In the genomic region with DNA sequence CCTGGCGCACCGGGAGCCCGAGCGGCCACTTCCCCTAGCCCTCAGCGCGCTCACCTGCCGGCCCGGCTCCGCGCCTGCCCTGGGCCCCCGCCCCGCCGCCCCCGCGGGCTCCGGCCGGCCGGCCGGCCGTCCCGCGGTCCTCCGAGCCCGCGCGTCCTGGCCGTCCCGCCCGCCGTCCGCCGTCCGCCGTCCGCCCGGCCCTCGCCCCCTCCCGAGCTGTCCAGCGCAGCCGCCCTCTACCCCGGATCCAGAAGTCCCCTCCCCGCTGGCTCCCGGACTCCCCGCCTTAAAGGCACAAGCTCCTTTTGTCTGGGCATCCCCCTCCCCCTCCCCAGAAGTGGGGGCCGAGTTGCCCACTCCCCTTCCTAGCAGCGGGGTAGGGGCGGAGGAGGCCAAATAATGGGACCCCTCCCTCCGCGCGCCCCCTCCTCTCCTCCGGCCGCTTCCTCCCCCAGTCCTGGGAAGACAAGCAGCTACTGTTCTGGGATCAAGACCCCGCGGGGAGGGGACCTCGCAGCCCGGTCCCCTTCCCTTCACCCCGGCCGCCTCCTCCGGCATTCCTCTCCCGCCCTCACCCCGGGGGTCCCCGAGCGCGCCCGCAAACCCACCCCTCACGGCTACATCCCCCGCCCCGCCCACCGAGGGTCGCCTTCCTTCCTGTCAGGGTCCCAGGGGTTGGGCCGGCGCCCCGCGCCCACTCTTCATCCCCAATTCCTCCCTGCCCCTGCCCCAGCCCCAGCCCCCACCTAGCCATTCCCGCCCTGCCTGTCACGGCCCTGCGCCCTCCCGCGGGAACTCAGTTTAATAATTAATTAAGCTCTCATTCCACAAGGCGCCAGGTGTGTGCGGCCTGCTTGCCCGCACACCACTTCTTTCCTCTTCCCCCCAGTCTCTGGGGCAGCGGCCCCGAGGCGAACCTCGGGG, we compare ENCODE assay signal across 8 cellular contexts. TPM values are rescaled to one million over a fixed set of nuclear protein-coding genes. Genes with fewer than 3 reads are reported as not detected.
DNase-seq lines count a peak whose midpoint lies in the region; ATAC-seq and TF ChIP-seq lines count a peak whose summit lies in the region.

TSS of gene ADCY6 (minus strand) at position 238 of the 924 bp plus-strand sequence. CDS start 5,655 bp downstream, outside the sequence.

- H3K27me3 ChIP-seq in CD8-positive, alpha-beta T cell (ENCODE audit: insufficient read depth, low read length): peaks cover 16% of the 10 kb centered on the region
- H3K27me3 ChIP-seq in sigmoid colon: no peaks in the 10 kb centered on the region

- peaks cover 49% of the 10 kb centered on the region for H3K27me3 Mint-ChIP-seq in CD8-positive, alpha-beta T cell (ENCODE audit: low read depth)

- no peaks in the 10 kb centered on the region for H3K9me3 ChIP-seq in CD8-positive, alpha-beta T cell (ENCODE audit: low read length)
- no peaks in the 10 kb centered on the region for H3K9me3 ChIP-seq in sigmoid colon

- H3K9me3 Mint-ChIP-seq in CD8-positive, alpha-beta T cell: no peaks in the 10 kb centered on the region

- DNase-seq in CD8-positive, alpha-beta T cell: no peak
- DNase-seq in NCI-H82 treated with DMSO at 0.1 percent for 48 hours (lab: John Stamatoyannopoulos, UW; ENCODE audit: unreplicated experiment): peak; percentile 10
- peak in 47 of 61 donors; percentile 3 to 73 (median 28) for DNase-seq in caudate nucleus (lab: John Stamatoyannopoulos, UW)
- DNase-seq in iPS-NIHi7 (ENCODE audit: extremely low spot score): peak; percentile 86
- peak; percentile 91 for DNase-seq in sigmoid colon

- no peak for TF ChIP-seq EP300 in sigmoid colon (IDR thresholded peaks at IDR 0.05)

- no peak within 1 kb of the TSS for H3K27ac Mint-ChIP-seq in CD8-positive, alpha-beta T cell

- ATAC-seq in CD8-positive, alpha-beta T cell: no peak
- ATAC-seq in GM21786 (IDR thresholded peaks at IDR 0.05; ENCODE audit: unreplicated experiment): peak; percentile 60
- ATAC-seq in GM19328 (IDR thresholded peaks at IDR 0.05; ENCODE audit: unreplicated experiment): no peak
- no peak for ATAC-seq in HG02763 (IDR thresholded peaks at IDR 0.05; ENCODE audit: unreplicated experiment)

- peak within 1 kb of the TSS; percentile 39 for H3K4me3 ChIP-seq in CD8-positive, alpha-beta T cell (ENCODE audit: low read depth, low read length)
- peak within 1 kb of the TSS; percentile 72 to 96 (median 83) for H3K4me3 ChIP-seq in sigmoid colon

- no peaks in the 10 kb centered on the region for H3K36me3 Mint-ChIP-seq in CD8-positive, alpha-beta T cell

- no peaks in the 10 kb centered on the region for H3K36me3 ChIP-seq in CD8-positive, alpha-beta T cell (ENCODE audit: insufficient read depth, low read length)
- H3K36me3 ChIP-seq in sigmoid colon: no peaks in the 10 kb centered on the region

- intact Hi-C loops in CD8-positive, alpha-beta T cell (cut with DNase I, micrococcal nuclease): no loop called here
- intact Hi-C loops in sigmoid colon (cut with DNase I): no loop called here

- H3K4me3 Mint-ChIP-seq in CD8-positive, alpha-beta T cell: peak within 1 kb of the TSS; percentile 66

- CTCF ChIA-PET in CD8-positive, alpha-beta T cell (lab: Charles Lee): interaction anchor here (0.6 to 1.6 kb wide), 4 partner anchors 23 to 399 kb away, joined by 3 to 4 read pairs (median 4); no protein-coding TSS in a partner anchor

- 1% methylated on average over 86 of the region's 86 CpGs for WGBS in sigmoid colon, 2 donors

- POLR2A ChIA-PET in CD8-positive, alpha-beta T cell (lab: Charles Lee): interaction anchor here (0.6 kb wide), 2 partner anchors 108 to 624 kb away, joined by 3 to 5 read pairs; no protein-coding TSS in a partner anchor

- no peak within 1 kb of the TSS for H3K27ac ChIP-seq in CD8-positive, alpha-beta T cell (ENCODE audit: low read depth, low read length)
- H3K27ac ChIP-seq in caudate nucleus (ENCODE audit: low read depth, low read length) (peak within 1 kb of the TSS; percentile 36), sigmoid colon (peak within 1 kb of the TSS; percentile 81 to 88 (median 87))

- no peaks in the 10 kb centered on the region for H3K4me1 ChIP-seq in CD8-positive, alpha-beta T cell (ENCODE audit: insufficient read depth, low read length)
- H3K4me1 ChIP-seq in sigmoid colon: peaks cover 0 to 32% (median 23%) of the 10 kb centered on the region in 4 donors

- H3K4me1 Mint-ChIP-seq in CD8-positive, alpha-beta T cell (ENCODE audit: low read depth): peaks cover 6% of the 10 kb centered on the region

- TF ChIP-seq POLR2A in sigmoid colon (IDR thresholded peaks at IDR 0.05): no peak

- no peak for TF ChIP-seq CTCF in CD8-positive, alpha-beta T cell (IDR thresholded peaks at IDR 0.05)
- no peak for TF ChIP-seq CTCF in sigmoid colon (IDR thresholded peaks at IDR 0.05)

RNA-seq across cellular contexts. Expression of gene ADCY6, which starts in this region (rescaled TPM):
- total RNA-seq in CD8-positive, alpha-beta T cell: not detected
- 10 to 100 TPM; 15.2 to 28.5 (median 16.6) TPM for total RNA-seq in sigmoid colon
- 10 to 100 TPM; 10.2 to 52.5 (median 10.9) TPM for polyA plus RNA-seq in sigmoid colon

Comparison
In these comparisons a context has a peak if more than half of its experiments do, and no peak if none do; other contexts are left out.
1. RNA of gene ADCY6 (total RNA-seq): 15.2 to 28.5 TPM in sigmoid colon; not detected in CD8-positive, alpha-beta T cell; every median in the first group is over 10 times any median in the second.
2. DNase-seq: peak in NCI-H82 treated with DMSO at 0.1 percent for 48 hours (single experiment), caudate nucleus (47 of 61), iPS-NIHi7 (single experiment) and sigmoid colon (single experiment); none in CD8-positive, alpha-beta T cell (0 of 7).